In genomic region chr10:88186335-88186734, GRCh38 we compare ENCODE assay signal across 19 cellular contexts.
DNase-seq lines count a peak whose midpoint lies in the region; FAIRE-seq and TF ChIP-seq lines count a peak whose summit lies in the region.
"Had no signal": no experiment of that assay in that cellular context is flagged by ENCODE, and none has a peak within 500 bp of the region (broad histone marks: within the 10 kb centered on the region; RNA-seq: fewer than 3 reads in every experiment).

No MANE protein-coding gene starts in this region.

- DNase-seq in AG09319 (ENCODE audit: extremely low read depth, low read depth): peak; percentile 38
- DNase-seq in HFFc6: peak; percentile 83
- DNase-seq in bronchial epithelial cell (ENCODE audit: low read depth): peak; percentile 26
- no peak for DNase-seq in keratinocyte (ENCODE audit: low read depth, low spot score)
- no peak for DNase-seq in NCI-H187 treated with DMSO at 0.1 percent for 48 hours (lab: John Stamatoyannopoulos, UW)
- no peak for DNase-seq in activated T-helper 1 cell treated with anti-CD3 and anti-CD28 coated beads, Interleukin-12 subunit alpha, Interleukin-12 subunit beta, Interleukin-2, Interleukin-4 antibody, amounts not matched to agents 30 ng/mL and 10 ng/mL and 1 ng/mL, durations not matched to agents 14 hours and 24 hours and 36 hours (ENCODE audit: low spot score)
- DNase-seq in GOT3 (lab: John Stamatoyannopoulos, UW): no peak
- no peak for DNase-seq in KG1 (lab: John Stamatoyannopoulos, UW)
- DNase-seq: NCI-H1105; ovary; SIG-M5; small intestine; stimulated activated naive CD8-positive, alpha-beta T cell treated with anti-CD3 and anti-CD28 coated beads, Interleukin-15, Interleukin-2, amounts not matched to agents 100 U/mL and 50 U/mL, for 24 hours had no signal

- no peaks in the 10 kb centered on the region for H3K36me3 Mint-ChIP-seq in HFFc6 (ENCODE audit: low read depth)
- H3K36me3 Mint-ChIP-seq in activated T-helper 1 cell treated with anti-CD3 and anti-CD28 coated beads, Interleukin-12 subunit alpha, Interleukin-12 subunit beta, Interleukin-2, Interleukin-4 antibody, amounts not matched to agents 30 ng/mL and 10 ng/mL and 1 ng/mL, durations not matched to agents 14 hours and 24 hours and 36 hours (ENCODE audit: low read depth): peaks cover 1% of the 10 kb centered on the region
- H3K36me3 Mint-ChIP-seq: activated naive CD4-positive, alpha-beta T cell treated with anti-CD3 and anti-CD28 coated beads, Interleukin-2, amount 50 U/mL, for 24 hours had no signal

- H3K4me1 ChIP-seq in keratinocyte (ENCODE audit: control insufficient read depth, extremely low read depth, insufficient read depth, low read length): no peaks in the 10 kb centered on the region

- no peaks in the 10 kb centered on the region for H3K79me2 ChIP-seq in keratinocyte (ENCODE audit: control insufficient read depth, insufficient read depth, low read length)

- TF ChIP-seq CTCF in AG09319 (IDR thresholded peaks at IDR 0.05; ENCODE audit: low read depth, low read length) (no peak), HFFc6 (IDR thresholded peaks at IDR 0.05) (no peak), bronchial epithelial cell (IDR thresholded peaks at IDR 0.05; ENCODE audit: insufficient read depth, low read length, severe bottlenecking) (no peak), keratinocyte (optimal IDR thresholded peaks at IDR 0.05 in 1 of 3, IDR thresholded peaks at IDR 0.05 in 1 of 3, conservative IDR thresholded peaks at IDR 0.05 in 1 of 3; ENCODE audit: extremely low read depth in 1 of 3, insufficient read depth in 2 of 3, low read length in 3 of 3) (no peak)

- dilution Hi-C loops in keratinocyte (cut with MboI; ENCODE audit: extremely low pct_ligation_motif_present, low sequenced_read_pairs): no loop called here

- no peak overlapping the region for H3K27ac ChIP-seq in keratinocyte (ENCODE audit: control insufficient read depth, insufficient read depth, low read length)
- H3K27ac ChIP-seq: ovary had no signal

- no peak overlapping the region for H3K9ac ChIP-seq in keratinocyte (ENCODE audit: control insufficient read depth, extremely low read depth, insufficient read depth, low read length)

- H3K36me3 ChIP-seq in bronchial epithelial cell (ENCODE audit: control insufficient read depth, insufficient read depth, low read length) (no peaks in the 10 kb centered on the region), keratinocyte (ENCODE audit: control insufficient read depth in 2 of 2, extremely low read depth in 1 of 2, insufficient read depth in 2 of 2, low read length in 2 of 2) (no peaks in the 10 kb centered on the region)
- H3K36me3 ChIP-seq: ovary had no signal

- H3K27me3 ChIP-seq in bronchial epithelial cell (ENCODE audit: control insufficient read depth, insufficient read depth, low read length): no peaks in the 10 kb centered on the region
- no peaks in the 10 kb centered on the region for H3K27me3 ChIP-seq in keratinocyte (ENCODE audit: control insufficient read depth, extremely low read depth, insufficient read depth, low read length)
- H3K27me3 ChIP-seq: ovary had no signal

- H3K27ac Mint-ChIP-seq in HFFc6: peak overlapping the region; percentile 19; the same call in 1 of the 2 replicates
- no peak overlapping the region for H3K27ac Mint-ChIP-seq in activated T-helper 1 cell treated with anti-CD3 and anti-CD28 coated beads, Interleukin-12 subunit alpha, Interleukin-12 subunit beta, Interleukin-2, Interleukin-4 antibody, amounts not matched to agents 30 ng/mL and 10 ng/mL and 1 ng/mL, durations not matched to agents 14 hours and 24 hours and 36 hours
- H3K27ac Mint-ChIP-seq: activated naive CD4-positive, alpha-beta T cell treated with anti-CD3 and anti-CD28 coated beads, Interleukin-2, amount 50 U/mL, for 24 hours; B cell; T-helper 2 cell treated with Interferon-gamma antibody and Interleukin-4, amounts not matched to agents 5 μg/mL and 100 μg/mL, for 36 hours had no signal

- no peak overlapping the region for H3K4me3 Mint-ChIP-seq in HFFc6
- H3K4me3 Mint-ChIP-seq in activated T-helper 1 cell treated with anti-CD3 and anti-CD28 coated beads, Interleukin-12 subunit alpha, Interleukin-12 subunit beta, Interleukin-2, Interleukin-4 antibody, amounts not matched to agents 30 ng/mL and 10 ng/mL and 1 ng/mL, durations not matched to agents 14 hours and 24 hours and 36 hours: no peak overlapping the region
- H3K4me3 Mint-ChIP-seq: activated naive CD4-positive, alpha-beta T cell treated with anti-CD3 and anti-CD28 coated beads, Interleukin-2, amount 50 U/mL, for 24 hours; B cell; central memory CD8-positive, alpha-beta T cell; T-helper 2 cell treated with Interferon-gamma antibody and Interleukin-4, amounts not matched to agents 5 μg/mL and 100 μg/mL, for 36 hours had no signal

- no peaks in the 10 kb centered on the region for H3K9me3 Mint-ChIP-seq in HFFc6
- peaks cover 8% of the 10 kb centered on the region for H3K9me3 Mint-ChIP-seq in activated T-helper 1 cell treated with anti-CD3 and anti-CD28 coated beads, Interleukin-12 subunit alpha, Interleukin-12 subunit beta, Interleukin-2, Interleukin-4 antibody, amounts not matched to agents 30 ng/mL and 10 ng/mL and 1 ng/mL, durations not matched to agents 14 hours and 24 hours and 36 hours
- H3K9me3 Mint-ChIP-seq: central memory CD8-positive, alpha-beta T cell; T-helper 2 cell treated with Interferon-gamma antibody and Interleukin-4, amounts not matched to agents 5 μg/mL and 100 μg/mL, for 36 hours had no signal

- no peaks in the 10 kb centered on the region for H3K9me1 ChIP-seq in keratinocyte (ENCODE audit: control insufficient read depth, extremely low read depth, insufficient read depth, low read length)

- H3K9me3 ChIP-seq in keratinocyte (ENCODE audit: control insufficient read depth, low read depth, low read length): no peaks in the 10 kb centered on the region
- H3K9me3 ChIP-seq: ovary had no signal

- FAIRE-seq in bronchial epithelial cell (lab: Jason Lieb, UNC): no peak
- peak; percentile 60 for FAIRE-seq in keratinocyte (lab: Jason Lieb, UNC)
- FAIRE-seq: K562, small intestine, urothelium cell line had no signal

- intact Hi-C loops in activated T-helper 1 cell treated with anti-CD3 and anti-CD28 coated beads, Interleukin-12 subunit alpha, Interleukin-12 subunit beta, Interleukin-2, Interleukin-4 antibody, amounts not matched to agents 30 ng/mL and 10 ng/mL and 1 ng/mL, durations not matched to agents 14 hours and 24 hours and 36 hours (cut with micrococcal nuclease): no loop called here

- no peak overlapping the region for H2AFZ ChIP-seq in keratinocyte (ENCODE audit: control insufficient read depth, low read length)

- H4K20me1 ChIP-seq in keratinocyte (ENCODE audit: control insufficient read depth, extremely low read depth, insufficient read depth, low read length): no peaks in the 10 kb centered on the region

- H3K4me2 ChIP-seq in keratinocyte (ENCODE audit: control insufficient read depth, extremely low read depth, insufficient read depth, low read depth, low read length): no peak overlapping the region

- peaks cover 16% of the 10 kb centered on the region for H3K4me1 Mint-ChIP-seq in HFFc6 (ENCODE audit: low read depth)
- H3K4me1 Mint-ChIP-seq in activated T-helper 1 cell treated with anti-CD3 and anti-CD28 coated beads, Interleukin-12 subunit alpha, Interleukin-12 subunit beta, Interleukin-2, Interleukin-4 antibody, amounts not matched to agents 30 ng/mL and 10 ng/mL and 1 ng/mL, durations not matched to agents 14 hours and 24 hours and 36 hours (ENCODE audit: low read depth): no peaks in the 10 kb centered on the region
- H3K4me1 Mint-ChIP-seq: B cell; central memory CD8-positive, alpha-beta T cell had no signal

- H3K4me3 ChIP-seq in bronchial epithelial cell (ENCODE audit: low read depth, low read length) (no peak overlapping the region), keratinocyte (ENCODE audit: control insufficient read depth in 2 of 3, extremely low read depth in 1 of 3, insufficient read depth in 2 of 3, low read depth in 1 of 3, low read length in 3 of 3) (no peak overlapping the region)
- H3K4me3 ChIP-seq: K562, ovary had no signal

- no peaks in the 10 kb centered on the region for H3K27me3 Mint-ChIP-seq in HFFc6 (ENCODE audit: insufficient read depth)
- H3K27me3 Mint-ChIP-seq in activated T-helper 1 cell treated with anti-CD3 and anti-CD28 coated beads, Interleukin-12 subunit alpha, Interleukin-12 subunit beta, Interleukin-2, Interleukin-4 antibody, amounts not matched to agents 30 ng/mL and 10 ng/mL and 1 ng/mL, durations not matched to agents 14 hours and 24 hours and 36 hours (ENCODE audit: insufficient read depth): peaks cover 3% of the 10 kb centered on the region
- H3K27me3 Mint-ChIP-seq: activated naive CD4-positive, alpha-beta T cell treated with anti-CD3 and anti-CD28 coated beads, Interleukin-2, amount 50 U/mL, for 24 hours; B cell; central memory CD8-positive, alpha-beta T cell had no signal

Comparison
In these comparisons a context has a peak if more than half of its experiments do, and no peak if none do; other contexts are left out.
1. DNase-seq: peak in AG09319 (single experiment), HFFc6 (single experiment) and bronchial epithelial cell (single experiment); none in keratinocyte (single experiment), NCI-H187 treated with DMSO at 0.1 percent for 48 hours (single experiment), activated T-helper 1 cell treated with anti-CD3 and anti-CD28 coated beads, Interleukin-12 subunit alpha, Interleukin-12 subunit beta, Interleukin-2, Interleukin-4 antibody, amounts not matched to agents 30 ng/mL and 10 ng/mL and 1 ng/mL, durations not matched to agents 14 hours and 24 hours and 36 hours (single experiment), GOT3 (single experiment) and KG1 (single experiment).